In genomic region chr6:20669571-20670314, GRCh38 we compare ENCODE assay signal across 9 cellular contexts.
A peak's percentile ranks its signal among the peaks of the same experiment; 100 is the strongest.
DNase-seq lines count a peak whose midpoint lies in the region; ATAC-seq, FAIRE-seq and TF ChIP-seq lines count a peak whose summit lies in the region.
"Had no signal": no experiment of that assay in that cellular context is flagged by ENCODE, and none has a peak within 500 bp of the region (broad histone marks: within the 10 kb centered on the region; RNA-seq: fewer than 3 reads in every experiment).

No MANE protein-coding gene starts in this region.

- ATAC-seq in GM18519 (IDR thresholded peaks at IDR 0.05; ENCODE audit: low FRiP score, unreplicated experiment) (peak; percentile 86), GM21529 (IDR thresholded peaks at IDR 0.05; ENCODE audit: unreplicated experiment) (peak; percentile 97), HG03196 (IDR thresholded peaks at IDR 0.05; ENCODE audit: unreplicated experiment) (peak; percentile 90)
- peak; percentile 96 for ATAC-seq in activated T-helper 17 cell treated with anti-CD3 and anti-CD28 coated beads, Interleukin-2, amount 50 U/mL, for 72 hours (replicated peaks)

- FAIRE-seq in HTR-8/SVneo (lab: Jason Lieb, UNC) = no peak

- no peak for TF ChIP-seq CTCF in endothelial cell (IDR thresholded peaks at IDR 0.05; ENCODE audit: unreplicated experiment)

- H3K4me1 Mint-ChIP-seq in activated T-helper 17 cell treated with anti-CD3 and anti-CD28 coated beads, Interleukin-2, amount 50 U/mL, for 72 hours = peaks cover 26% of the 10 kb centered on the region
- H3K4me1 Mint-ChIP-seq in endothelial cell (ENCODE audit: unreplicated experiment) = peaks cover 15% of the 10 kb centered on the region

- H3K4me3 Mint-ChIP-seq in activated T-helper 17 cell treated with anti-CD3 and anti-CD28 coated beads, Interleukin-2, amount 50 U/mL, for 72 hours = no peak overlapping the region
- no peak overlapping the region for H3K4me3 Mint-ChIP-seq in endothelial cell (ENCODE audit: unreplicated experiment)

- H3K27me3 Mint-ChIP-seq in activated T-helper 17 cell treated with anti-CD3 and anti-CD28 coated beads, Interleukin-2, amount 50 U/mL, for 72 hours = no peaks in the 10 kb centered on the region
- H3K27me3 Mint-ChIP-seq in endothelial cell (ENCODE audit: unreplicated experiment) = peaks cover 2% of the 10 kb centered on the region

- intact Hi-C loops in posterior cingulate gyrus (cut with DNase I) = no loop called here

- DNase-seq in dermis blood vessel endothelial cell (no peak), endothelial cell (ENCODE audit: low spot score) (no peak), HTR-8/SVneo (ENCODE audit: insufficient read length, low spot score) (no peak), posterior cingulate gyrus (no peak)
- DNase-seq: PC-9 had no signal

- peaks cover 3% of the 10 kb centered on the region for H3K9me3 Mint-ChIP-seq in activated T-helper 17 cell treated with anti-CD3 and anti-CD28 coated beads, Interleukin-2, amount 50 U/mL, for 72 hours
- H3K9me3 Mint-ChIP-seq in endothelial cell (ENCODE audit: unreplicated experiment) = no peaks in the 10 kb centered on the region

- H3K36me3 Mint-ChIP-seq in activated T-helper 17 cell treated with anti-CD3 and anti-CD28 coated beads, Interleukin-2, amount 50 U/mL, for 72 hours (ENCODE audit: low read depth) = peaks cover 13% of the 10 kb centered on the region
- H3K36me3 Mint-ChIP-seq in endothelial cell (ENCODE audit: low read depth, unreplicated experiment) = no peaks in the 10 kb centered on the region

- no peak overlapping the region for H3K27ac Mint-ChIP-seq in activated T-helper 17 cell treated with anti-CD3 and anti-CD28 coated beads, Interleukin-2, amount 50 U/mL, for 72 hours
- H3K27ac Mint-ChIP-seq in endothelial cell (ENCODE audit: unreplicated experiment) = no peak overlapping the region
